In genomic region chr15:66955001-66955516, GRCh38 we compare ENCODE assay signal across 29 cellular contexts.
"Had no signal": no experiment of that assay in that cellular context is flagged by ENCODE, and none has a peak within 500 bp of the region (broad histone marks: within the 10 kb centered on the region; RNA-seq: fewer than 3 reads in every experiment).

No MANE protein-coding gene starts in this region.

- FAIRE-seq: bronchial epithelial cell had no signal

- H3K4me1 Mint-ChIP-seq: activated CD8-positive, alpha-beta memory T cell treated with anti-CD3 and anti-CD28 coated beads, Interleukin-2, amount 10 ng/mL, durations not matched to agents 7 days and 5 days; WTC11 had no signal

- DNase-seq: activated CD4-positive, alpha-beta T cell treated with anti-CD3 and anti-CD28 coated beads for 1 hour; activated CD4-positive, alpha-beta T cell treated with anti-CD3 and anti-CD28 coated beads, Interleukin-2, amount 10 ng/mL, durations not matched to agents 24 days and 14 days; activated CD4-positive, alpha-beta T cell treated with anti-CD3 and anti-CD28 coated beads, Interleukin-2, amount 50 U/mL, for 48 hours; activated CD8-positive, alpha-beta memory T cell treated with anti-CD3 and anti-CD28 coated beads, Interleukin-2, amount 10 ng/mL, durations not matched to agents 7 days and 5 days; activated effector memory CD4-positive, alpha-beta T cell treated with anti-CD3 and anti-CD28 coated beads, Interleukin-2, amount 50 U/mL, for 16 hours; activated naive CD4-positive, alpha-beta T cell treated with Interleukin-2 at 50 U/mL for 16 hours; activated naive CD8-positive, alpha-beta T cell treated with anti-CD3 and anti-CD28 coated beads, Interleukin-2, amount 50 U/mL, for 24 hours; activated T-cell treated with anti-CD3 and anti-CD28 coated beads, Interleukin-2, amount 50 U/mL, for 24 hours; amniotic stem cell; body of pancreas; central memory CD4-positive, alpha-beta T cell; Kasumi-1; NCI-H1105 treated with DMSO at 0.1 percent for 48 hours; NCI-H1436 treated with DMSO at 0.1 percent for 48 hours; NCI-H187; NCI-H2081; NCI-H510A; NCI-H526 treated with DMSO at 0.1 percent for 48 hours; NCI-H82; Right ventricle myocardium superior; RPMI8226; SW 1271 had no signal

- H3K4me1 ChIP-seq: ascending aorta, body of pancreas, SJSA1 had no signal

- H3K27me3 ChIP-seq: ascending aorta, body of pancreas, SJSA1 had no signal

- H3K36me3 Mint-ChIP-seq: activated CD8-positive, alpha-beta memory T cell treated with anti-CD3 and anti-CD28 coated beads, Interleukin-2, amount 10 ng/mL, durations not matched to agents 7 days and 5 days; activated naive CD4-positive, alpha-beta T cell treated with anti-CD3 and anti-CD28 coated beads, Interleukin-2, amount 50 U/mL, for 72 hours; WTC11 had no signal

- ATAC-seq: activated CD8-positive, alpha-beta memory T cell treated with anti-CD3 and anti-CD28 coated beads, Interleukin-2, amount 10 ng/mL, durations not matched to agents 7 days and 5 days; activated naive CD4-positive, alpha-beta T cell treated with anti-CD3 and anti-CD28 coated beads, Interleukin-2, amount 50 U/mL, for 72 hours; activated naive CD8-positive, alpha-beta T cell treated with anti-CD3 and anti-CD28 coated beads, Interleukin-2, amount 50 U/mL, for 24 hours; body of pancreas; SK-N-SH treated with all-trans-retinoic acid at 6 μM for 48 hours; WTC11 had no signal

- H3K36me3 ChIP-seq: ascending aorta, SJSA1 had no signal

- H3K9me3 Mint-ChIP-seq: activated CD4-positive, alpha-beta T cell treated with anti-CD3 and anti-CD28 coated beads, Interleukin-2, amount 10 ng/mL, durations not matched to agents 24 days and 14 days; activated naive CD4-positive, alpha-beta T cell treated with anti-CD3 and anti-CD28 coated beads, Interleukin-2, amount 50 U/mL, for 72 hours; activated naive CD8-positive, alpha-beta T cell treated with anti-CD3 and anti-CD28 coated beads, Interleukin-2, amount 50 U/mL, for 24 hours; activated T-cell treated with anti-CD3 and anti-CD28 coated beads, Interleukin-2, amount 50 U/mL, for 24 hours; T-helper 1 cell treated with Interleukin-12 subunit alpha and Interleukin-12 subunit beta and Interleukin-4 antibody, amounts not matched to agents 30 μg/mL and 1 μg/mL, for 36 hours; WTC11 had no signal

- H3K4me3 ChIP-seq: ascending aorta, body of pancreas, SJSA1 had no signal

- H3K9me3 ChIP-seq: ascending aorta, body of pancreas, SJSA1 had no signal

- H3K4me3 Mint-ChIP-seq: activated CD4-positive, alpha-beta T cell treated with anti-CD3 and anti-CD28 coated beads, Interleukin-2, amount 10 ng/mL, durations not matched to agents 24 days and 14 days; activated CD8-positive, alpha-beta memory T cell treated with anti-CD3 and anti-CD28 coated beads, Interleukin-2, amount 10 ng/mL, durations not matched to agents 7 days and 5 days; activated naive CD8-positive, alpha-beta T cell treated with anti-CD3 and anti-CD28 coated beads, Interleukin-2, amount 50 U/mL, for 24 hours; activated T-cell treated with anti-CD3 and anti-CD28 coated beads, Interleukin-2, amount 50 U/mL, for 24 hours; T-helper 1 cell treated with Interleukin-12 subunit alpha and Interleukin-12 subunit beta and Interleukin-4 antibody, amounts not matched to agents 30 μg/mL and 1 μg/mL, for 36 hours; WTC11 had no signal

- H3K27ac ChIP-seq: ascending aorta, body of pancreas, SJSA1 had no signal

- H3K27ac Mint-ChIP-seq: activated CD4-positive, alpha-beta T cell treated with anti-CD3 and anti-CD28 coated beads, Interleukin-2, amount 10 ng/mL, durations not matched to agents 24 days and 14 days; activated CD8-positive, alpha-beta memory T cell treated with anti-CD3 and anti-CD28 coated beads, Interleukin-2, amount 10 ng/mL, durations not matched to agents 7 days and 5 days; activated naive CD4-positive, alpha-beta T cell treated with anti-CD3 and anti-CD28 coated beads, Interleukin-2, amount 50 U/mL, for 72 hours; activated naive CD8-positive, alpha-beta T cell treated with anti-CD3 and anti-CD28 coated beads, Interleukin-2, amount 50 U/mL, for 24 hours; activated T-cell treated with anti-CD3 and anti-CD28 coated beads, Interleukin-2, amount 50 U/mL, for 24 hours; T-helper 1 cell treated with Interleukin-12 subunit alpha and Interleukin-12 subunit beta and Interleukin-4 antibody, amounts not matched to agents 30 μg/mL and 1 μg/mL, for 36 hours; WTC11 had no signal
